ENCODE assay signal across 26 cellular contexts in the genomic region with DNA sequence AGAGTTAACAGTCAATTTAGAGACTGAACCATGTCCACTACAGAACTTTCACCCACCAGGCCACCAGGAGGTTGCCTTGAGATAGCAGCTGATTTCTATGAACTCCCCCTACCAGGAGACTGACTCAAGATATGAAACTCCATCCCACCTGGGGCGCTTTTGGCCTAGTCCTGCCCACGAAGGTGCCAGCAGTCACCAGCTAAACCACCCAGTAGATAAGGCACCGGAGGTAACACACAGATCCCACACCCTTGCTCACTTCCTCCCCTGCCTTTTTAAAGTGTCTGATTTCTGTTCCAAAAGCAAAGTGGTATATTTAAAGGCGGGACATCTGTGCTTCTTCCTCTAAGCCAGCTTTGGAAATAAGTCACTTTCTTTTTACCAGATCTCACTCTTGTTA.
DNase-seq lines count a peak whose midpoint lies in the region; ATAC-seq and TF ChIP-seq lines count a peak whose summit lies in the region.
"Had no signal": no experiment of that assay in that cellular context is flagged by ENCODE, and none has a peak within 500 bp of the region (broad histone marks: within the 10 kb centered on the region; RNA-seq: fewer than 3 reads in every experiment).

No MANE protein-coding gene starts in this region.

- H3K9me3 Mint-ChIP-seq in brain: peaks cover 0 to 6% (median 1%) of the 10 kb centered on the region in 5 experiments
- H3K9me3 Mint-ChIP-seq: CD4-positive, alpha-beta memory T cell; H9 had no signal

- peak; percentile 19 for DNase-seq in A172 (ENCODE audit: low spot score)
- peak; percentile 63 for DNase-seq in G401 (ENCODE audit: low spot score)
- peak; percentile 80 for DNase-seq in esophagus muscularis mucosa (ENCODE audit: extremely low spot score)
- no peak for DNase-seq in hepatocyte (ENCODE audit: low spot score)
- no peak for DNase-seq in HPDE6-E6E7 (ENCODE audit: extremely low spot score)
- DNase-seq: CD4-positive, alpha-beta memory T cell; COR-L47; DMS53; GDM1; H9; Kasumi-1; NCI-H1105 treated with DMSO at 0.1 percent for 48 hours; NCI-H146; NCI-H1930; NCI-H2107; NCI-H524; NCI-H82; SHP77; SW 1271 had no signal

- H3K36me3 ChIP-seq in esophagus muscularis mucosa (no peaks in the 10 kb centered on the region), hepatocyte (replicated peaks; ENCODE audit: insufficient read depth, low read depth) (no peaks in the 10 kb centered on the region)

- H3K27me3 ChIP-seq in esophagus muscularis mucosa (no peaks in the 10 kb centered on the region), hepatocyte (no peaks in the 10 kb centered on the region)

- intact Hi-C loops in esophagus muscularis mucosa (cut with DNase I): no loop called here

- no peaks in the 10 kb centered on the region for H3K36me3 Mint-ChIP-seq in brain
- H3K36me3 Mint-ChIP-seq: CD4-positive, alpha-beta memory T cell had no signal

- WGBS in esophagus muscularis mucosa: 83% methylated on average over 4 of the region's 4 CpGs
- whole genome bisulfite sequencing in hepatocyte (ENCODE audit: low lambda C conversion rate, missing lambda C conversion rate): 92% methylated on average over 4 of the region's 4 CpGs

- no peaks in the 10 kb centered on the region for H3K79me2 ChIP-seq in hepatocyte

- H3K9me3 ChIP-seq in esophagus muscularis mucosa (no peaks in the 10 kb centered on the region), hepatocyte (ENCODE audit: low read depth) (no peaks in the 10 kb centered on the region)

- H3K27ac Mint-ChIP-seq in brain: peak overlapping the region in 3 of 5 experiments; percentile 8 to 69 (median 59)
- H3K27ac Mint-ChIP-seq: CD4-positive, alpha-beta memory T cell had no signal

- peaks cover 2% of the 10 kb centered on the region for H3K27me3 Mint-ChIP-seq in brain

- H3K4me1 Mint-ChIP-seq in brain: peaks cover 21% of the 10 kb centered on the region
- H3K4me1 Mint-ChIP-seq: CD4-positive, alpha-beta memory T cell had no signal

- no peak for TF ChIP-seq CTCF in brain (conservative IDR thresholded peaks at IDR 0.05)
- no peak for TF ChIP-seq CTCF in esophagus muscularis mucosa (IDR thresholded peaks at IDR 0.05)
- no peak for TF ChIP-seq CTCF in hepatocyte (IDR thresholded peaks at IDR 0.05; ENCODE audit: poor library complexity)

- H2AFZ ChIP-seq in hepatocyte: no peak overlapping the region

- no peak overlapping the region for H3K4me3 ChIP-seq in esophagus muscularis mucosa
- H3K4me3 ChIP-seq in hepatocyte: no peak overlapping the region
- H3K4me3 ChIP-seq: GM12878, K562 had no signal

- no peak for TF ChIP-seq POLR2A in esophagus muscularis mucosa (IDR thresholded peaks at IDR 0.05; ENCODE audit: low read depth)

- H3K4me2 ChIP-seq in hepatocyte: no peak overlapping the region

- H3K27ac ChIP-seq in esophagus muscularis mucosa (replicated peaks in 1 of 4) (no peak overlapping the region), hepatocyte (no peak overlapping the region)
- H3K27ac ChIP-seq: RWPE1 had no signal

- H4K20me1 ChIP-seq in hepatocyte (ENCODE audit: insufficient read depth, poor library complexity, severe bottlenecking): no peaks in the 10 kb centered on the region

- H3K4me1 ChIP-seq in esophagus muscularis mucosa (peaks cover 0 to 17% (median 0%) of the 10 kb centered on the region in 4 donors), hepatocyte (ENCODE audit: insufficient read depth) (no peaks in the 10 kb centered on the region)

- peak overlapping the region in 2 of 5 experiments; percentile 2 to 3 for H3K4me3 Mint-ChIP-seq in brain
- H3K4me3 Mint-ChIP-seq: CD4-positive, alpha-beta memory T cell; H9 had no signal

- ATAC-seq in GM18517 (IDR thresholded peaks at IDR 0.05; ENCODE audit: unreplicated experiment): no peak
- ATAC-seq: GM12878, HepG2, K562, Panc1 had no signal

- in situ Hi-C loops in G401 (cut with HindIII; ENCODE audit: low sequenced_read_pairs): no loop called here

- H3K9me2 ChIP-seq in hepatocyte (replicated peaks; ENCODE audit: insufficient read depth): no peaks in the 10 kb centered on the region

- TF ChIP-seq EP300 in esophagus muscularis mucosa (IDR thresholded peaks at IDR 0.05): no peak

Comparison
In these comparisons a context has a peak if more than half of its experiments do, and no peak if none do; other contexts are left out.
1. DNase-seq: peak in A172 (single experiment), G401 (single experiment) and esophagus muscularis mucosa (single experiment); none in hepatocyte (single experiment) and HPDE6-E6E7 (single experiment).